ENCODE assay signal across 8 cellular contexts in genomic region chr16:1825381-1825863, GRCh38. TPM values are rescaled to one million over a fixed set of nuclear protein-coding genes. Genes with fewer than 3 reads are reported as not detected.
A peak's percentile ranks its signal among the peaks of the same experiment; 100 is the strongest.
DNase-seq lines count a peak whose midpoint lies in the region; ATAC-seq and TF ChIP-seq lines count a peak whose summit lies in the region.

No MANE protein-coding gene starts in this region.

- peak overlapping the region; percentile 76 for H3K4me3 Mint-ChIP-seq in dendritic cell treated with granulocyte-macrophage colony-stimulating factor and Interleukin-4, amounts not matched to agents 40 ng/mL and 50 ng/mL, for 4 days
- H3K4me3 Mint-ChIP-seq in natural killer cell treated with Interleukin-12 subunit alpha and Interleukin-12 subunit beta and Interleukin-15 and Interleukin-18, amount 100 ng/mL, for 72 hours, result peak overlapping the region; percentile 68

- H3K4me3 ChIP-seq in AG10803 (ENCODE audit: low read length) (peak overlapping the region; percentile 99), LNCaP clone FGC (ENCODE audit: low read depth, low read length) (peak overlapping the region; percentile 72)

- H3K36me3 Mint-ChIP-seq in dendritic cell treated with granulocyte-macrophage colony-stimulating factor and Interleukin-4, amounts not matched to agents 40 ng/mL and 50 ng/mL, for 4 days (ENCODE audit: low read depth), result peaks cover 55% of the 10 kb centered on the region
- no peaks in the 10 kb centered on the region for H3K36me3 Mint-ChIP-seq in natural killer cell treated with Interleukin-12 subunit alpha and Interleukin-12 subunit beta and Interleukin-15 and Interleukin-18, amount 100 ng/mL, for 72 hours

- intact Hi-C loops in dendritic cell treated with granulocyte-macrophage colony-stimulating factor and Interleukin-4, amounts not matched to agents 40 ng/mL and 50 ng/mL, for 4 days (cut with micrococcal nuclease), result no loop called here

- no peak for DNase-seq in AG10803 (ENCODE audit: low read depth)
- DNase-seq in LNCaP clone FGC (ENCODE audit: low read depth), result no peak
- no peak for DNase-seq in natural killer cell treated with Interleukin-12 subunit alpha and Interleukin-12 subunit beta and Interleukin-15 and Interleukin-18, amount 100 ng/mL, for 72 hours (ENCODE audit: low spot score)
- DNase-seq in SKM-1 (lab: John Stamatoyannopoulos, UW; ENCODE audit: unreplicated experiment), result no peak
- no peak for DNase-seq in GDM1 (lab: John Stamatoyannopoulos, UW)

- no peaks in the 10 kb centered on the region for H3K27me3 Mint-ChIP-seq in dendritic cell treated with granulocyte-macrophage colony-stimulating factor and Interleukin-4, amounts not matched to agents 40 ng/mL and 50 ng/mL, for 4 days
- no peaks in the 10 kb centered on the region for H3K27me3 Mint-ChIP-seq in natural killer cell treated with Interleukin-12 subunit alpha and Interleukin-12 subunit beta and Interleukin-15 and Interleukin-18, amount 100 ng/mL, for 72 hours

- ATAC-seq in natural killer cell treated with Interleukin-12 subunit alpha and Interleukin-12 subunit beta and Interleukin-15 and Interleukin-18, amount 100 ng/mL, for 72 hours, result no peak
- ATAC-seq in HG02588 (IDR thresholded peaks at IDR 0.05; ENCODE audit: unreplicated experiment), result no peak
- ATAC-seq in GM19023 (IDR thresholded peaks at IDR 0.05; ENCODE audit: unreplicated experiment), result no peak

- no peaks in the 10 kb centered on the region for H3K9me3 Mint-ChIP-seq in dendritic cell treated with granulocyte-macrophage colony-stimulating factor and Interleukin-4, amounts not matched to agents 40 ng/mL and 50 ng/mL, for 4 days
- no peaks in the 10 kb centered on the region for H3K9me3 Mint-ChIP-seq in natural killer cell treated with Interleukin-12 subunit alpha and Interleukin-12 subunit beta and Interleukin-15 and Interleukin-18, amount 100 ng/mL, for 72 hours

- no peak for TF ChIP-seq CTCF in AG10803 (conservative IDR thresholded peaks at IDR 0.05; ENCODE audit: low read length)
- TF ChIP-seq CTCF in LNCaP clone FGC (IDR thresholded peaks at IDR 0.05; ENCODE audit: control insufficient read depth, extremely low read depth, insufficient read depth), result no peak

- peaks cover 32% of the 10 kb centered on the region for H3K4me1 Mint-ChIP-seq in dendritic cell treated with granulocyte-macrophage colony-stimulating factor and Interleukin-4, amounts not matched to agents 40 ng/mL and 50 ng/mL, for 4 days (ENCODE audit: low read depth)
- peaks cover 13 to 22% of the 10 kb centered on the region in 2 donors for H3K4me1 Mint-ChIP-seq in natural killer cell treated with Interleukin-12 subunit alpha and Interleukin-12 subunit beta and Interleukin-15 and Interleukin-18, amount 100 ng/mL, for 72 hours (ENCODE audit: low read depth in 2 of 2)

- H3K27ac Mint-ChIP-seq in dendritic cell treated with granulocyte-macrophage colony-stimulating factor and Interleukin-4, amounts not matched to agents 40 ng/mL and 50 ng/mL, for 4 days, result peak overlapping the region; percentile 80
- no peak overlapping the region for H3K27ac Mint-ChIP-seq in natural killer cell treated with Interleukin-12 subunit alpha and Interleukin-12 subunit beta and Interleukin-15 and Interleukin-18, amount 100 ng/mL, for 72 hours

RNA-seq across cellular contexts. Expression of gene HAGH, which starts 1.2 kb away (rescaled TPM):
- total RNA-seq in natural killer cell treated with Interleukin-12 subunit alpha and Interleukin-12 subunit beta and Interleukin-15 and Interleukin-18, amount 100 ng/mL, for 72 hours, result 10 to 100 TPM; 39.5 to 47.5 TPM

RNA-seq across cellular contexts. Expression of gene FAHD1, which starts 1.6 kb away (rescaled TPM):
- total RNA-seq in natural killer cell treated with Interleukin-12 subunit alpha and Interleukin-12 subunit beta and Interleukin-15 and Interleukin-18, amount 100 ng/mL, for 72 hours, result 10 to 100 TPM; 13.9 to 14.5 TPM

RNA-seq across cellular contexts. Expression of gene IGFALS, which starts 31.9 kb away (rescaled TPM):
- under 1 TPM in 1 of 2 donors, not detected in 1; 0.12 TPM for total RNA-seq in natural killer cell treated with Interleukin-12 subunit alpha and Interleukin-12 subunit beta and Interleukin-15 and Interleukin-18, amount 100 ng/mL, for 72 hours

RNA-seq across cellular contexts. Expression of gene NUBP2, which starts 42.7 kb away (rescaled TPM):
- 10 to 100 TPM; 47.9 to 81.8 TPM for total RNA-seq in natural killer cell treated with Interleukin-12 subunit alpha and Interleukin-12 subunit beta and Interleukin-15 and Interleukin-18, amount 100 ng/mL, for 72 hours

RNA-seq across cellular contexts. Expression of gene SPSB3, which starts 43.1 kb away (rescaled TPM):
- total RNA-seq in natural killer cell treated with Interleukin-12 subunit alpha and Interleukin-12 subunit beta and Interleukin-15 and Interleukin-18, amount 100 ng/mL, for 72 hours, result 10 to 100 TPM; 26.9 to 30.1 TPM
